In genomic region chr10:132442636-132443035, GRCh38 we compare ENCODE assay signal across 21 cellular contexts. TPM values are rescaled to one million over a fixed set of nuclear protein-coding genes. Genes with fewer than 3 reads are reported as not detected.
A peak's percentile ranks its signal among the peaks of the same experiment; 100 is the strongest.
DNase-seq lines count a peak whose midpoint lies in the region; ATAC-seq, FAIRE-seq and TF ChIP-seq lines count a peak whose summit lies in the region.
"Had no signal": no experiment of that assay in that cellular context is flagged by ENCODE, and none has a peak within 500 bp of the region (broad histone marks: within the 10 kb centered on the region; RNA-seq: fewer than 3 reads in every experiment).

No MANE protein-coding gene starts in this region.

- intact Hi-C loops in kidney (cut with DNase I) (no loop called here), spleen (cut with DNase I; ENCODE audit: low total_unique reads) (no loop called here)

- H3K36me3 Mint-ChIP-seq in HFFc6 (ENCODE audit: low read depth): peaks cover 4% of the 10 kb centered on the region; the same call in 1 of the 2 replicates

- no peaks in the 10 kb centered on the region for H3K27me3 ChIP-seq in BLaER1 treated with 17β-estradiol and CSF1 and Interleukin-3, amounts not matched to agents 10 nM and 100 nM
- no peaks in the 10 kb centered on the region for H3K27me3 ChIP-seq in Loucy (ENCODE audit: insufficient read depth, low read length, poor library complexity, severe bottlenecking)
- no peaks in the 10 kb centered on the region for H3K27me3 ChIP-seq in spleen (replicated peaks in 1 of 7)

- TF ChIP-seq CTCF in Loucy (conservative IDR thresholded peaks at IDR 0.05; ENCODE audit: low read length) (no peak), kidney (IDR thresholded peaks at IDR 0.05; ENCODE audit: borderline replicate concordance, extremely low read depth, insufficient read depth) (no peak), spleen (IDR thresholded peaks at IDR 0.05 in 8 of 11, conservative IDR thresholded peaks at IDR 0.05 in 3 of 11) (no peak), HFFc6 (IDR thresholded peaks at IDR 0.05) (no peak)

- no peaks in the 10 kb centered on the region for H3K79me2 ChIP-seq in Loucy (ENCODE audit: insufficient read depth, low read length)

- H3K4me3 ChIP-seq in BLaER1 treated with 17β-estradiol and CSF1 and Interleukin-3, amounts not matched to agents 10 nM and 100 nM: no peak overlapping the region
- H3K4me3 ChIP-seq in Loucy (ENCODE audit: low read length, poor library complexity, severe bottlenecking) (no peak overlapping the region), kidney (ENCODE audit: low read length in 2 of 2) (no peak overlapping the region), spleen (no peak overlapping the region)
- H3K4me3 ChIP-seq: GM23338, K562 had no signal

- H3K4me2 ChIP-seq in BLaER1 treated with 17β-estradiol and CSF1 and Interleukin-3, amounts not matched to agents 10 nM and 100 nM: peak overlapping the region; percentile 46 to 72 (median 55)
- no peak overlapping the region for H3K4me2 ChIP-seq in Loucy (ENCODE audit: low read depth, low read length, poor library complexity, severe bottlenecking)
- H3K4me2 ChIP-seq: GM23338 had no signal

- H3K36me3 ChIP-seq in BLaER1 treated with 17β-estradiol and CSF1 and Interleukin-3, amounts not matched to agents 10 nM and 100 nM: no peaks in the 10 kb centered on the region
- H3K36me3 ChIP-seq in Loucy (ENCODE audit: insufficient read depth, low read length) (no peaks in the 10 kb centered on the region), kidney (ENCODE audit: control insufficient read depth in 1 of 2, insufficient read depth in 2 of 2, low read length in 2 of 2) (no peaks in the 10 kb centered on the region), spleen (no peaks in the 10 kb centered on the region)

- FAIRE-seq in kidney (lab: Jason Lieb, UNC): no peak
- FAIRE-seq: D721Med, G401.6, GM12892, GM18507, HTR-8/SVneo, K562 had no signal

- no peak for ATAC-seq in HG02973 (IDR thresholded peaks at IDR 0.05; ENCODE audit: unreplicated experiment)
- ATAC-seq: GM23338, HCT116, K562 had no signal

- no peaks in the 10 kb centered on the region for H4K20me1 ChIP-seq in BLaER1 treated with 17β-estradiol and CSF1 and Interleukin-3, amounts not matched to agents 10 nM and 100 nM
- no peaks in the 10 kb centered on the region for H4K20me1 ChIP-seq in Loucy (ENCODE audit: insufficient read depth, low read length, poor library complexity, severe bottlenecking)

- 0 out of 2 replicates have a peak, but pooled peaks cover under 1% of the 10 kb centered on the region for H3F3A ChIP-seq in Loucy (ENCODE audit: low read depth)

- H3K27ac ChIP-seq in BLaER1 treated with 17β-estradiol and CSF1 and Interleukin-3, amounts not matched to agents 10 nM and 100 nM: peak overlapping the region in 7 of 11 experiments; percentile 21 to 63 (median 53); a peak in 11 of 22 replicates
- no peak overlapping the region for H3K27ac ChIP-seq in kidney (ENCODE audit: low read depth in 2 of 2, low read length in 2 of 2)
- peak overlapping the region in 1 of 8 donors; percentile 31 for H3K27ac ChIP-seq in spleen
- H3K27ac ChIP-seq: C4-2B had no signal

- peaks cover 4% of the 10 kb centered on the region for H3K4me1 Mint-ChIP-seq in HFFc6 (ENCODE audit: low read depth)

- WGBS in spleen, 5 donors: 29 to 39% (median 35%) methylated on average over 10 of the region's 10 CpGs

- no peak overlapping the region for H3K4me3 Mint-ChIP-seq in HFFc6
- H3K4me3 Mint-ChIP-seq: GM23338 had no signal

- peaks cover 7% of the 10 kb centered on the region; the same call in 1 of the 2 replicates for H3K9me3 Mint-ChIP-seq in HFFc6
- H3K9me3 Mint-ChIP-seq: CD4-positive, alpha-beta T cell; GM23338 had no signal

- no peaks in the 10 kb centered on the region for H3K27me3 Mint-ChIP-seq in HFFc6 (ENCODE audit: insufficient read depth)
- H3K27me3 Mint-ChIP-seq: B cell; CD4-positive, alpha-beta T cell had no signal

- no peak for TF ChIP-seq POLR2A in spleen (IDR thresholded peaks at IDR 0.05)
- no peak for TF ChIP-seq POLR2A in erythroblast (IDR thresholded peaks at IDR 0.05; ENCODE audit: low read length)

- no peak overlapping the region for H2AFZ ChIP-seq in Loucy (ENCODE audit: low read length)
- H2AFZ ChIP-seq: GM23338 had no signal

- peaks cover 65 to 92% (median 87%) of the 10 kb centered on the region in 10 experiments for H3K4me1 ChIP-seq in BLaER1 treated with 17β-estradiol and CSF1 and Interleukin-3, amounts not matched to agents 10 nM and 100 nM
- peaks cover 78% of the 10 kb centered on the region for H3K4me1 ChIP-seq in Loucy (ENCODE audit: insufficient read depth, low read length, poor library complexity, severe bottlenecking)
- H3K4me1 ChIP-seq in kidney (ENCODE audit: control insufficient read depth in 1 of 2, insufficient read depth in 1 of 2, low read depth in 1 of 2, low read length in 2 of 2): peaks cover 0 to 11% of the 10 kb centered on the region in 2 donors
- peaks cover 21 to 82% (median 68%) of the 10 kb centered on the region in 6 donors for H3K4me1 ChIP-seq in spleen

- H3K9me2 ChIP-seq in Loucy (replicated peaks; ENCODE audit: low read depth, low read length): no peaks in the 10 kb centered on the region

- H3K9ac ChIP-seq in BLaER1 treated with 17β-estradiol and CSF1 and Interleukin-3, amounts not matched to agents 10 nM and 100 nM: peak overlapping the region in 3 of 11 experiments; percentile 15 to 23 (median 20); a peak in 3 of 22 replicates
- H3K9ac ChIP-seq in Loucy (ENCODE audit: low read depth, low read length, poor library complexity, severe bottlenecking): peak overlapping the region; percentile 38
- no peak overlapping the region for H3K9ac ChIP-seq in kidney (ENCODE audit: low read length in 2 of 2)

- no peak overlapping the region for H3K27ac Mint-ChIP-seq in HFFc6
- H3K27ac Mint-ChIP-seq: GM23338 had no signal

- peaks cover 0 to 9% (median 0%) of the 10 kb centered on the region in 11 experiments; a peak in 3 of 22 replicates for H3K9me3 ChIP-seq in BLaER1 treated with 17β-estradiol and CSF1 and Interleukin-3, amounts not matched to agents 10 nM and 100 nM (replicated peaks in 1 of 11)
- H3K9me3 ChIP-seq in Loucy (ENCODE audit: insufficient read depth, low read depth, low read length) (no peaks in the 10 kb centered on the region), kidney (ENCODE audit: control insufficient read depth in 1 of 2, low read length in 2 of 2) (no peaks in the 10 kb centered on the region), spleen (no peaks in the 10 kb centered on the region)
- H3K9me3 ChIP-seq: Caco-2 had no signal

- peak; percentile 77 for DNase-seq in kidney
- DNase-seq in spleen: peak; percentile 78
- DNase-seq in HFFc6: no peak
- DNase-seq in erythroblast (lab: John Stamatoyannopoulos, UW): no peak
- DNase-seq: Caco-2; CD4-positive, alpha-beta T cell; H7; IMR-90 had no signal

RNA-seq across cellular contexts. Expression of gene PWWP2B, which starts 45.6 kb away (rescaled TPM):
- total RNA-seq in kidney: 24.3 TPM
- 12.9 TPM for polyA plus RNA-seq in kidney (ENCODE audit: insufficient read depth, low read depth, low replicate concordance)
- 10 to 100 TPM; 24.8 to 41.7 (median 28.1) TPM for total RNA-seq in spleen
- 10 to 100 TPM; 22.5 to 50.0 (median 27.8) TPM for polyA plus RNA-seq in spleen
- 1 to 10 TPM; 4.1 to 6.3 (median 4.7) TPM for total RNA-seq in HFFc6 (2021; fragmentation: NEBNext Ultra II Directional; extraction: Animal tissue kit (Norgen Biotek cat#: 25700))

Comparison
In these comparisons a context has a peak if more than half of its experiments do, and no peak if none do; other contexts are left out.
1. H3K27ac ChIP-seq: peak in BLaER1 treated with 17β-estradiol and CSF1 and Interleukin-3, amounts not matched to agents 10 nM and 100 nM (7 of 11); none in kidney (0 of 2).
2. DNase-seq: peak in kidney (single experiment) and spleen (single experiment); none in HFFc6 (single experiment) and erythroblast (0 of 2).